In the genomic region with DNA sequence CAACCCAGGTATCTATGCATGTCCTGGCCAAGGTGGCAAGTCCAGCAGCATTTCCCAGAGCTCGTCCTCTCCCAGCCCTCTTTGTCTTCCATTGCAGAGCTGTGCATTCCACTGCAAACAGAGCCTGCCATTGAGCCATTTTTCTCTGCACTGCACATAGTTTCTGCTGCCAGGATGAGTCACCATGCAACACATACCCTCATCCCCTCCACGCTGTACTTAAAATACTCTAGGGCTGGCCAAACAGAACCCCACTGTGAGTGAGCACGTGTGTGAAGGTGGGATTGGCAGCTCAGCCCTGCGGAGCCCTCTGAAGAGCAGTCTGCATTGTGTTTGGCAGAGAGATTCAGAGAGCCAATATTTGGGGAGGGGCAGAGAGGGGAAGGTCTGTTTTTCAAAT, we compare ENCODE assay signal across 9 cellular contexts. TPM values are rescaled to one million over a fixed set of nuclear protein-coding genes. Genes with fewer than 3 reads are reported as not detected.
DNase-seq lines count a peak whose midpoint lies in the region; ATAC-seq, FAIRE-seq and TF ChIP-seq lines count a peak whose summit lies in the region.
"Had no signal": no experiment of that assay in that cellular context is flagged by ENCODE, and none has a peak within 500 bp of the region (broad histone marks: within the 10 kb centered on the region; RNA-seq: fewer than 3 reads in every experiment).

No MANE protein-coding gene starts in this region.

- CTCF ChIA-PET in A549 (lab: Yijun Ruan, JAX), result interaction anchor here (1.0 to 1.8 kb wide), 2 partner anchors 10 to 45 kb away, joined by 3 to 4 read pairs; no protein-coding TSS in a partner anchor

- DNase-seq in A549 (ENCODE audit: low read depth in 1 of 2, low spot score in 1 of 2) (no peak), NCI-H1092 treated with DMSO at 0.1 percent for 48 hours (lab: John Stamatoyannopoulos, UW) (peak; percentile 76), lower lobe of right lung (peak; percentile 53), NCI-H1048 (lab: John Stamatoyannopoulos, UW) (no peak)
- DNase-seq in naive thymus-derived CD8-positive, alpha-beta T cell, result no peak
- DNase-seq in activated T-helper 1 cell treated with anti-CD3 and anti-CD28 coated beads, Interleukin-12 subunit alpha, Interleukin-12 subunit beta, Interleukin-2, Interleukin-4 antibody, amounts not matched to agents 30 ng/mL and 10 ng/mL and 1 ng/mL, durations not matched to agents 14 hours and 24 hours and 36 hours (ENCODE audit: low spot score), result no peak

- no peaks in the 10 kb centered on the region for H3K36me3 Mint-ChIP-seq in brain
- H3K36me3 Mint-ChIP-seq in naive thymus-derived CD8-positive, alpha-beta T cell, result no peaks in the 10 kb centered on the region
- H3K36me3 Mint-ChIP-seq in activated T-helper 1 cell treated with anti-CD3 and anti-CD28 coated beads, Interleukin-12 subunit alpha, Interleukin-12 subunit beta, Interleukin-2, Interleukin-4 antibody, amounts not matched to agents 30 ng/mL and 10 ng/mL and 1 ng/mL, durations not matched to agents 14 hours and 24 hours and 36 hours (ENCODE audit: low read depth), result no peaks in the 10 kb centered on the region

- TF ChIP-seq CTCF in A549 (IDR thresholded peaks at IDR 0.05) (no peak), brain (conservative IDR thresholded peaks at IDR 0.05) (no peak), lower lobe of right lung (IDR thresholded peaks at IDR 0.05) (no peak)

- no peaks in the 10 kb centered on the region for H3K27me3 ChIP-seq in lower lobe of right lung (ENCODE audit: low read depth)

- peaks cover 34% of the 10 kb centered on the region for H3K4me1 ChIP-seq in A549
- H3K4me1 ChIP-seq in lower lobe of right lung, result peaks cover 29% of the 10 kb centered on the region

- ATAC-seq in A549, result no peak; a peak in 1 of 6 replicates
- peak; percentile 25 to 41 for ATAC-seq in lower lobe of right lung
- ATAC-seq in naive thymus-derived CD8-positive, alpha-beta T cell, result no peak
- ATAC-seq in HG03354 (IDR thresholded peaks at IDR 0.05; ENCODE audit: poor library complexity, severe bottlenecking, unreplicated experiment), result no peak

- TF ChIP-seq POLR2A in A549 (IDR thresholded peaks at IDR 0.05; ENCODE audit: low read length), result no peak

- H3K27ac ChIP-seq in A549 (peak overlapping the region; percentile 16 to 98; a peak in 5 of 6 replicates), lower lobe of right lung (peak overlapping the region; percentile 67)
- H3K27ac ChIP-seq: C4-2B had no signal

- intact Hi-C loops in lower lobe of right lung (cut with DNase I), result loop anchor here (10.0 kb wide), 2 partner anchors 268 to 468 kb away; no protein-coding TSS in a partner anchor
- intact Hi-C loops in activated T-helper 1 cell treated with anti-CD3 and anti-CD28 coated beads, Interleukin-12 subunit alpha, Interleukin-12 subunit beta, Interleukin-2, Interleukin-4 antibody, amounts not matched to agents 30 ng/mL and 10 ng/mL and 1 ng/mL, durations not matched to agents 14 hours and 24 hours and 36 hours (cut with micrococcal nuclease), result loop anchor here (5.0 to 10.0 kb wide), 3 partner anchors 658 to 1430 kb away; partner anchors contain the start of gene GORAB

- peak overlapping the region; percentile 45 for H3K4me2 ChIP-seq in A549

- no peaks in the 10 kb centered on the region for H3K36me3 ChIP-seq in lower lobe of right lung

- TF ChIP-seq RAD21 in A549 (conservative IDR thresholded peaks at IDR 0.05 in 1 of 2, IDR thresholded peaks at IDR 0.05 in 1 of 2), result no peak

- no peaks in the 10 kb centered on the region for H3K9me3 ChIP-seq in A549
- no peaks in the 10 kb centered on the region for H3K9me3 ChIP-seq in lower lobe of right lung

- no peak for FAIRE-seq in A549 (lab: Jason Lieb, UNC)

- peaks cover 10% of the 10 kb centered on the region for H3K27me3 Mint-ChIP-seq in brain
- peaks cover 0 to 6% (median 0%) of the 10 kb centered on the region in 5 donors for H3K27me3 Mint-ChIP-seq in naive thymus-derived CD8-positive, alpha-beta T cell
- peaks cover 5% of the 10 kb centered on the region for H3K27me3 Mint-ChIP-seq in activated T-helper 1 cell treated with anti-CD3 and anti-CD28 coated beads, Interleukin-12 subunit alpha, Interleukin-12 subunit beta, Interleukin-2, Interleukin-4 antibody, amounts not matched to agents 30 ng/mL and 10 ng/mL and 1 ng/mL, durations not matched to agents 14 hours and 24 hours and 36 hours (ENCODE audit: insufficient read depth)

- H3K27ac Mint-ChIP-seq in brain, result peak overlapping the region in 1 of 5 experiments; percentile 71
- H3K27ac Mint-ChIP-seq in naive thymus-derived CD8-positive, alpha-beta T cell, result no peak overlapping the region
- no peak overlapping the region for H3K27ac Mint-ChIP-seq in activated T-helper 1 cell treated with anti-CD3 and anti-CD28 coated beads, Interleukin-12 subunit alpha, Interleukin-12 subunit beta, Interleukin-2, Interleukin-4 antibody, amounts not matched to agents 30 ng/mL and 10 ng/mL and 1 ng/mL, durations not matched to agents 14 hours and 24 hours and 36 hours

- peaks cover 19% of the 10 kb centered on the region for H3K4me1 Mint-ChIP-seq in brain
- peaks cover 9 to 19% (median 14%) of the 10 kb centered on the region in 4 donors for H3K4me1 Mint-ChIP-seq in naive thymus-derived CD8-positive, alpha-beta T cell
- H3K4me1 Mint-ChIP-seq in activated T-helper 1 cell treated with anti-CD3 and anti-CD28 coated beads, Interleukin-12 subunit alpha, Interleukin-12 subunit beta, Interleukin-2, Interleukin-4 antibody, amounts not matched to agents 30 ng/mL and 10 ng/mL and 1 ng/mL, durations not matched to agents 14 hours and 24 hours and 36 hours (ENCODE audit: low read depth), result peaks cover 19% of the 10 kb centered on the region

- POLR2A ChIA-PET in A549 (lab: Yijun Ruan, JAX), result no interaction called here
- POLR2A ChIA-PET in naive thymus-derived CD8-positive, alpha-beta T cell (lab: Charles Lee), result no interaction called here

- H3K4me3 ChIP-seq in A549 (no peak overlapping the region), lower lobe of right lung (peak overlapping the region; percentile 32)

- TF ChIP-seq EP300 in A549 (IDR thresholded peaks at IDR 0.05), result no peak

- H3K9me3 Mint-ChIP-seq in brain, result no peaks in the 10 kb centered on the region
- H3K9me3 Mint-ChIP-seq in naive thymus-derived CD8-positive, alpha-beta T cell, result no peaks in the 10 kb centered on the region
- H3K9me3 Mint-ChIP-seq in activated T-helper 1 cell treated with anti-CD3 and anti-CD28 coated beads, Interleukin-12 subunit alpha, Interleukin-12 subunit beta, Interleukin-2, Interleukin-4 antibody, amounts not matched to agents 30 ng/mL and 10 ng/mL and 1 ng/mL, durations not matched to agents 14 hours and 24 hours and 36 hours, result no peaks in the 10 kb centered on the region

- H3K4me3 Mint-ChIP-seq in brain, result peak overlapping the region in 3 of 5 experiments; percentile 38 to 65 (median 41)
- no peak overlapping the region for H3K4me3 Mint-ChIP-seq in naive thymus-derived CD8-positive, alpha-beta T cell
- H3K4me3 Mint-ChIP-seq in activated T-helper 1 cell treated with anti-CD3 and anti-CD28 coated beads, Interleukin-12 subunit alpha, Interleukin-12 subunit beta, Interleukin-2, Interleukin-4 antibody, amounts not matched to agents 30 ng/mL and 10 ng/mL and 1 ng/mL, durations not matched to agents 14 hours and 24 hours and 36 hours, result no peak overlapping the region

- WGBS in A549 (ENCODE audit: missing lambda C conversion rate), result 11% methylated on average over 4 of the region's 4 CpGs

TF ChIP-seq in A549, 52 proteins besides CTCF, POLR2A, EP300 and RAD21:
- TF ChIP-seq FOSL2 (IDR thresholded peaks at IDR 0.05), result peak; percentile 41; the same call in 1 of the 2 replicates
- peak; percentile 72 for TF ChIP-seq FOSL2 (CRISPR knock-in tag; IDR thresholded peaks at IDR 0.05)
- TF ChIP-seq HOXA7 (CRISPR knock-in tag; IDR thresholded peaks at IDR 0.05), result no peak
- TF ChIP-seq NR3C1 (IDR thresholded peaks at IDR 0.05), result no peak
- TF ChIP-seq POLR2AphosphoS2 (conservative IDR thresholded peaks at IDR 0.05; ENCODE audit: low read length), result no peak
- no peak for TF ChIP-seq EHMT2 (IDR thresholded peaks at IDR 0.05; ENCODE audit: low read depth)
- no peak for TF ChIP-seq MAZ (IDR thresholded peaks at IDR 0.05; ENCODE audit: borderline replicate concordance, low read depth, low read length)
- TF ChIP-seq MAX (IDR thresholded peaks at IDR 0.05), result peak; percentile 61
TF ChIP-seq in A549: peak in this region for 2.

RNA-seq across cellular contexts. Expression of gene ATP1B1, which starts 3.9 kb away (rescaled TPM):
- polyA plus RNA-seq in A549 (2011; rRNA removed), result 323 and 377 TPM in 2 replicates
- 74.7 and 88.8 TPM in 2 replicates for polyA plus RNA-seq in A549 (2012; cell fraction: cytosol; rRNA removed)
- 51.7 and 61.3 TPM in 2 replicates for polyA plus RNA-seq in A549 (2012; cell fraction: nucleus; rRNA removed)
- polyA plus RNA-seq in A549 (2017; fragmentation: RNase III; extraction: RNeasy Plus Mini Kit Qiagen cat#74134 plus additional on column Dnase treatment), result 215 to 313 TPM (median 303 TPM) in 3 replicates
- 112 and 115 TPM in 2 replicates for polyA minus RNA-seq in A549 (2011; rRNA and poly(A)+ RNA removed)
- polyA plus RNA-seq in brain (ENCODE audit: insufficient read depth, low read depth, low replicate concordance), result 114 TPM
- 173 TPM for total RNA-seq in lower lobe of right lung
- total RNA-seq in naive thymus-derived CD8-positive, alpha-beta T cell, result 1 to 10 TPM; 1.4 to 1.8 TPM
- polyA plus RNA-seq in naive thymus-derived CD8-positive, alpha-beta T cell, result under 1 TPM; 0.62 to 0.97 (median 0.66) TPM
- 12.3 TPM in 2 replicates for total RNA-seq in activated T-helper 1 cell treated with anti-CD3 and anti-CD28 coated beads, Interleukin-12 subunit alpha, Interleukin-12 subunit beta, Interleukin-2, Interleukin-4 antibody, amounts not matched to agents 30 ng/mL and 10 ng/mL and 1 ng/mL, durations not matched to agents 14 hours and 24 hours and 36 hours

Comparison
In these comparisons a context has a peak if more than half of its experiments do, and no peak if none do; other contexts are left out.
1. ATAC-seq: peak in lower lobe of right lung (2 of 2); none in A549 (0 of 2), naive thymus-derived CD8-positive, alpha-beta T cell (0 of 2) and HG03354 (single experiment).
2. DNase-seq: peak in NCI-H1092 treated with DMSO at 0.1 percent for 48 hours (single experiment) and lower lobe of right lung (single experiment); none in A549 (0 of 2), naive thymus-derived CD8-positive, alpha-beta T cell (0 of 10), activated T-helper 1 cell treated with anti-CD3 and anti-CD28 coated beads, Interleukin-12 subunit alpha, Interleukin-12 subunit beta, Interleukin-2, Interleukin-4 antibody, amounts not matched to agents 30 ng/mL and 10 ng/mL and 1 ng/mL, durations not matched to agents 14 hours and 24 hours and 36 hours (single experiment) and NCI-H1048 (single experiment).
3. H3K4me3 Mint-ChIP-seq: peak in brain (3 of 5); none in naive thymus-derived CD8-positive, alpha-beta T cell (0 of 10) and activated T-helper 1 cell treated with anti-CD3 and anti-CD28 coated beads, Interleukin-12 subunit alpha, Interleukin-12 subunit beta, Interleukin-2, Interleukin-4 antibody, amounts not matched to agents 30 ng/mL and 10 ng/mL and 1 ng/mL, durations not matched to agents 14 hours and 24 hours and 36 hours (single experiment).
4. RNA of gene ATP1B1, which starts 3.9 kb away (total RNA-seq): 173 TPM in lower lobe of right lung (single experiment); 12.3 TPM in activated T-helper 1 cell treated with anti-CD3 and anti-CD28 coated beads, Interleukin-12 subunit alpha, Interleukin-12 subunit beta, Interleukin-2, Interleukin-4 antibody, amounts not matched to agents 30 ng/mL and 10 ng/mL and 1 ng/mL, durations not matched to agents 14 hours and 24 hours and 36 hours and 1.4 to 1.8 TPM in naive thymus-derived CD8-positive, alpha-beta T cell; every median in the first group is over 10 times any median in the second.